ENCODE assay signal across 1 cellular context in the genomic region with DNA sequence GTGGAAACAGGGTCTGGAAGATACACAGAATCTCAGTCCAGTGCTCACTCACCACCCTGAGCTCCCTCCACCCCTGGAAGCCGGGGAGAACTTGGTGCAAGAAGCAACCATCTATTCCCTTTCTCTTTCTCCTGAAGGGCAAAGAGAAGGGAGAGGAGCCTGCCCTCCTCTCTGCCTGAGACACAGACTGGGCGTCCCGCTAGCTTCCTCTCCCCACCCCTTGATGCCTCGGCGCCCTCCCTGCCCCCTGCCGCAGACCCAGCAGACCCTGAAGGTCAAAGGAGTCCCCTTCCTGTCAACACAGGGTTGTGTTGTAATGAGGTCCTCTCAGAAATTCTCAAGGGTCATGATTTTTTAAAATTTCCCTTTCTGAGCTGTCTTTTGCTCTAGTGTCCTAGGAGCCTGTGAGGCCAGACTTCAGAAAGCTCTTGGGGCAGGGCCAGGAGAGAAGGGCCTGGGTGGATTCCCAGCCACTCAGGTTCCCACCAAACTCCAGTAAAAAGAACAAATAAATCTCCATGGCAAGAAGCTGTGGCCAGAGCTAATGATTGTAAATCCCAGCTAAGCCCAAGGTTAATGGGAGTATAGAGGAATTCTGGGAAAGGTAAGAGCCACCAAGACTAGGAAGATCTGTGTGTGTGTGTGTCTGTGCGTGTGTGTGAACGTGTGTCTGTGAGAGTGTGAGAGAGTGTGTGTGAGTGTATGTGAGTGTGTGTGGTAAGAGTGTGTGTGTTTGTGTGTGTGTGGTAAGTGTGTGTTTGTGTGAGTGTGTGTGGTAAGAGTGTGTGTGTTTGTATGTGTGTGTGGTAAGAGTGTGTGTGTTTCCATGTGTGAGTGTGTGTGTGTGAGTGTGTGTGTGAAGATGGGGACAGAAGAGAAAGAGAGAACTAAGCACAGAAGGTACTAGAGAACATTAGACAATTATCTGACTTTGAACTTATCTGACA.
TF ChIP-seq lines count a peak whose summit lies in the region.

No MANE protein-coding gene starts in this region.

TF ChIP-seq in HepG2, 621 proteins besides CTCF, POLR2A, EP300 and RAD21 (continued from another document and continues in another):
- TF ChIP-seq, protein P1, sequence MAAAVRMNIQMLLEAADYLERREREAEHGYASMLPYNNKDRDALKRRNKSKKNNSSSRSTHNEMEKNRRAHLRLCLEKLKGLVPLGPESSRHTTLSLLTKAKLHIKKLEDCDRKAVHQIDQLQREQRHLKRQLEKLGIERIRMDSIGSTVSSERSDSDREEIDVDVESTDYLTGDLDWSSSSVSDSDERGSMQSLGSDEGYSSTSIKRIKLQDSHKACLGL (CRISPR knock-in tag; IDR thresholded peaks at IDR 0.05), result 0 out of 2 replicates have a peak, but pooled peaks have one; percentile 0
- no peak for TF ChIP-seq ZNF138 (CRISPR knock-in tag; IDR thresholded peaks at IDR 0.05; ENCODE audit: low read depth)
- TF ChIP-seq, protein P2, sequence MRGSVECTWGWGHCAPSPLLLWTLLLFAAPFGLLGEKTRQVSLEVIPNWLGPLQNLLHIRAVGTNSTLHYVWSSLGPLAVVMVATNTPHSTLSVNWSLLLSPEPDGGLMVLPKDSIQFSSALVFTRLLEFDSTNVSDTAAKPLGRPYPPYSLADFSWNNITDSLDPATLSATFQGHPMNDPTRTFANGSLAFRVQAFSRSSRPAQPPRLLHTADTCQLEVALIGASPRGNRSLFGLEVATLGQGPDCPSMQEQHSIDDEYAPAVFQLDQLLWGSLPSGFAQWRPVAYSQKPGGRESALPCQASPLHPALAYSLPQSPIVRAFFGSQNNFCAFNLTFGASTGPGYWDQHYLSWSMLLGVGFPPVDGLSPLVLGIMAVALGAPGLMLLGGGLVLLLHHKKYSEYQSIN (CRISPR knock-in tag; IDR thresholded peaks at IDR 0.05; ENCODE audit: borderline replicate concordance), result no peak
- TF ChIP-seq NFYB (CRISPR knock-in tag; IDR thresholded peaks at IDR 0.05), result no peak
- TF ChIP-seq ZFP62 (CRISPR knock-in tag; IDR thresholded peaks at IDR 0.05), result no peak
- no peak for TF ChIP-seq ZNF878 (CRISPR knock-in tag; IDR thresholded peaks at IDR 0.05)
- TF ChIP-seq, protein P3, sequence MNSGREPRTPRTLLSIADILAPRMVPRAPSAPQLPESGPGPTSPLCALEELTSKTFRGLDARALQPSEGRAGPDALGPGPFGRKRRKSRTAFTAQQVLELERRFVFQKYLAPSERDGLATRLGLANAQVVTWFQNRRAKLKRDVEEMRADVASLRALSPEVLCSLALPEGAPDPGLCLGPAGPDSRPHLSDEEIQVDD (CRISPR knock-in tag; IDR thresholded peaks at IDR 0.05; ENCODE audit: borderline replicate concordance), result no peak
- TF ChIP-seq ZNF292 (CRISPR knock-in tag; IDR thresholded peaks at IDR 0.05; ENCODE audit: borderline replicate concordance, low read depth), result no peak
- TF ChIP-seq HNF4A (CRISPR knock-in tag; IDR thresholded peaks at IDR 0.05), result no peak
- TF ChIP-seq NFKBIZ (CRISPR knock-in tag; IDR thresholded peaks at IDR 0.05), result no peak
- no peak for TF ChIP-seq NR2C2 (CRISPR knock-in tag; IDR thresholded peaks at IDR 0.05; ENCODE audit: borderline replicate concordance)
- TF ChIP-seq ETV5 (CRISPR knock-in tag; IDR thresholded peaks at IDR 0.05; ENCODE audit: borderline replicate concordance), result no peak
- no peak for TF ChIP-seq ARID2 (CRISPR knock-in tag; IDR thresholded peaks at IDR 0.05; ENCODE audit: borderline replicate concordance)
- no peak for TF ChIP-seq ZNF160 (CRISPR knock-in tag; IDR thresholded peaks at IDR 0.05)
- TF ChIP-seq GATA4 (IDR thresholded peaks at IDR 0.05; ENCODE audit: borderline replicate concordance, low read depth), result no peak
- peak; percentile 40; the same call in 1 of the 2 replicates for TF ChIP-seq DMTF1 (CRISPR knock-in tag; IDR thresholded peaks at IDR 0.05)
- TF ChIP-seq ZFX (CRISPR knock-in tag; IDR thresholded peaks at IDR 0.05; ENCODE audit: low read depth), result no peak
- peak; percentile 100 for TF ChIP-seq IKZF1 (IDR thresholded peaks at IDR 0.05)
- TF ChIP-seq, protein P4, sequence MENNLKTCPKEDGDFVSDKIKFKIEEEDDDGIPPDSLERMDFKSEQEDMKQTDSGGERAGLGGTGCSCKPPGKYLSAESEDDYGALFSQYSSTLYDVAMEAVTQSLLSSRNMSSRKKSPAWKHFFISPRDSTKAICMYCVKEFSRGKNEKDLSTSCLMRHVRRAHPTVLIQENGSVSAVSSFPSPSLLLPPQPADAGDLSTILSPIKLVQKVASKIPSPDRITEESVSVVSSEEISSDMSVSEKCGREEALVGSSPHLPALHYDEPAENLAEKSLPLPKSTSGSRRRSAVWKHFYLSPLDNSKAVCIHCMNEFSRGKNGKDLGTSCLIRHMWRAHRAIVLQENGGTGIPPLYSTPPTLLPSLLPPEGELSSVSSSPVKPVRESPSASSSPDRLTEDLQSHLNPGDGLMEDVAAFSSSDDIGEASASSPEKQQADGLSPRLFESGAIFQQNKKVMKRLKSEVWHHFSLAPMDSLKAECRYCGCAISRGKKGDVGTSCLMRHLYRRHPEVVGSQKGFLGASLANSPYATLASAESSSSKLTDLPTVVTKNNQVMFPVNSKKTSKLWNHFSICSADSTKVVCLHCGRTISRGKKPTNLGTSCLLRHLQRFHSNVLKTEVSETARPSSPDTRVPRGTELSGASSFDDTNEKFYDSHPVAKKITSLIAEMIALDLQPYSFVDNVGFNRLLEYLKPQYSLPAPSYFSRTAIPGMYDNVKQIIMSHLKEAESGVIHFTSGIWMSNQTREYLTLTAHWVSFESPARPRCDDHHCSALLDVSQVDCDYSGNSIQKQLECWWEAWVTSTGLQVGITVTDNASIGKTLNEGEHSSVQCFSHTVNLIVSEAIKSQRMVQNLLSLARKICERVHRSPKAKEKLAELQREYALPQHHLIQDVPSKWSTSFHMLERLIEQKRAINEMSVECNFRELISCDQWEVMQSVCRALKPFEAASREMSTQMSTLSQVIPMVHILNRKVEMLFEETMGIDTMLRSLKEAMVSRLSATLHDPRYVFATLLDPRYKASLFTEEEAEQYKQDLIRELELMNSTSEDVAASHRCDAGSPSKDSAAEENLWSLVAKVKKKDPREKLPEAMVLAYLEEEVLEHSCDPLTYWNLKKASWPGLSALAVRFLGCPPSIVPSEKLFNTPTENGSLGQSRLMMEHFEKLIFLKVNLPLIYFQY (CRISPR knock-in tag; IDR thresholded peaks at IDR 0.05; ENCODE audit: borderline replicate concordance), result no peak
- TF ChIP-seq SNRNP70 (IDR thresholded peaks at IDR 0.05; ENCODE audit: low read depth, low read length), result no peak
- TF ChIP-seq ZFP36L2 (CRISPR knock-in tag; IDR thresholded peaks at IDR 0.05), result no peak
- no peak for TF ChIP-seq ZNF468 (CRISPR knock-in tag; IDR thresholded peaks at IDR 0.05)
- TF ChIP-seq POGK (CRISPR knock-in tag; conservative IDR thresholded peaks at IDR 0.05), result no peak
- no peak for TF ChIP-seq ZNF563 (CRISPR knock-in tag; IDR thresholded peaks at IDR 0.05)
- TF ChIP-seq MBNL3 (CRISPR knock-in tag; conservative IDR thresholded peaks at IDR 0.05), result no peak
- no peak for TF ChIP-seq TARDBP (CRISPR knock-in tag; IDR thresholded peaks at IDR 0.05)
- TF ChIP-seq ZNF567 (CRISPR knock-in tag; IDR thresholded peaks at IDR 0.05; ENCODE audit: borderline replicate concordance), result no peak
- TF ChIP-seq EHMT2 (IDR thresholded peaks at IDR 0.05; ENCODE audit: borderline replicate concordance, low read depth, low read length), result no peak
- TF ChIP-seq SETDB1 (CRISPR knock-in tag; IDR thresholded peaks at IDR 0.05; ENCODE audit: borderline replicate concordance), result no peak
- no peak for TF ChIP-seq GABPB1 (CRISPR knock-in tag; IDR thresholded peaks at IDR 0.05)
- TF ChIP-seq ZNF790 (CRISPR knock-in tag; IDR thresholded peaks at IDR 0.05; ENCODE audit: borderline replicate concordance), result no peak
- TF ChIP-seq, protein P5, sequence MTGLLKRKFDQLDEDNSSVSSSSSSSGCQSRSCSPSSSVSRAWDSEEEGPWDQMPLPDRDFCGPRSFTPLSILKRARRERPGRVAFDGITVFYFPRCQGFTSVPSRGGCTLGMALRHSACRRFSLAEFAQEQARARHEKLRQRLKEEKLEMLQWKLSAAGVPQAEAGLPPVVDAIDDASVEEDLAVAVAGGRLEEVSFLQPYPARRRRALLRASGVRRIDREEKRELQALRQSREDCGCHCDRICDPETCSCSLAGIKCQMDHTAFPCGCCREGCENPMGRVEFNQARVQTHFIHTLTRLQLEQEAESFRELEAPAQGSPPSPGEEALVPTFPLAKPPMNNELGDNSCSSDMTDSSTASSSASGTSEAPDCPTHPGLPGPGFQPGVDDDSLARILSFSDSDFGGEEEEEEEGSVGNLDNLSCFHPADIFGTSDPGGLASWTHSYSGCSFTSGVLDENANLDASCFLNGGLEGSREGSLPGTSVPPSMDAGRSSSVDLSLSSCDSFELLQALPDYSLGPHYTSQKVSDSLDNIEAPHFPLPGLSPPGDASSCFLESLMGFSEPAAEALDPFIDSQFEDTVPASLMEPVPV (CRISPR knock-in tag; IDR thresholded peaks at IDR 0.05), result no peak
- no peak for TF ChIP-seq TRIM24 (CRISPR knock-in tag; IDR thresholded peaks at IDR 0.05)
- no peak for TF ChIP-seq ZNF3 (CRISPR knock-in tag; IDR thresholded peaks at IDR 0.05)
- TF ChIP-seq HOXA7 (CRISPR knock-in tag; IDR thresholded peaks at IDR 0.05), result no peak
- no peak; the same call in 1 of the 2 replicates for TF ChIP-seq RXRB (CRISPR knock-in tag; IDR thresholded peaks at IDR 0.05; ENCODE audit: borderline replicate concordance)
- no peak for TF ChIP-seq ZNF296 (CRISPR knock-in tag; conservative IDR thresholded peaks at IDR 0.05)
- no peak for TF ChIP-seq ZNF570 (CRISPR knock-in tag; IDR thresholded peaks at IDR 0.05; ENCODE audit: borderline replicate concordance)
- no peak for TF ChIP-seq SKI (IDR thresholded peaks at IDR 0.05; ENCODE audit: partially characterized antibody)
- no peak for TF ChIP-seq MEIS2 (CRISPR knock-in tag; IDR thresholded peaks at IDR 0.05)
- no peak for TF ChIP-seq HDAC6 (IDR thresholded peaks at IDR 0.05; ENCODE audit: low read depth, low read length)
- TF ChIP-seq SYNCRIP (IDR thresholded peaks at IDR 0.05; ENCODE audit: insufficient read depth, low read depth, low read length), result no peak
- TF ChIP-seq ZNF354B (CRISPR knock-in tag; IDR thresholded peaks at IDR 0.05), result no peak
- TF ChIP-seq BCL6 (CRISPR knock-in tag; IDR thresholded peaks at IDR 0.05), result no peak
- TF ChIP-seq ASH2L (IDR thresholded peaks at IDR 0.05; ENCODE audit: insufficient read length, low read depth, low read length), result no peak
- TF ChIP-seq ZNF34 (CRISPR knock-in tag; IDR thresholded peaks at IDR 0.05; ENCODE audit: borderline replicate concordance), result no peak
- no peak for TF ChIP-seq SRY (CRISPR knock-in tag; IDR thresholded peaks at IDR 0.05)
- no peak for TF ChIP-seq U2AF1 (optimal IDR thresholded peaks at IDR 0.05; ENCODE audit: low read depth, low read length)
- TF ChIP-seq ZNF607 (CRISPR knock-in tag; IDR thresholded peaks at IDR 0.05; ENCODE audit: borderline replicate concordance), result no peak
- TF ChIP-seq, protein P6, sequence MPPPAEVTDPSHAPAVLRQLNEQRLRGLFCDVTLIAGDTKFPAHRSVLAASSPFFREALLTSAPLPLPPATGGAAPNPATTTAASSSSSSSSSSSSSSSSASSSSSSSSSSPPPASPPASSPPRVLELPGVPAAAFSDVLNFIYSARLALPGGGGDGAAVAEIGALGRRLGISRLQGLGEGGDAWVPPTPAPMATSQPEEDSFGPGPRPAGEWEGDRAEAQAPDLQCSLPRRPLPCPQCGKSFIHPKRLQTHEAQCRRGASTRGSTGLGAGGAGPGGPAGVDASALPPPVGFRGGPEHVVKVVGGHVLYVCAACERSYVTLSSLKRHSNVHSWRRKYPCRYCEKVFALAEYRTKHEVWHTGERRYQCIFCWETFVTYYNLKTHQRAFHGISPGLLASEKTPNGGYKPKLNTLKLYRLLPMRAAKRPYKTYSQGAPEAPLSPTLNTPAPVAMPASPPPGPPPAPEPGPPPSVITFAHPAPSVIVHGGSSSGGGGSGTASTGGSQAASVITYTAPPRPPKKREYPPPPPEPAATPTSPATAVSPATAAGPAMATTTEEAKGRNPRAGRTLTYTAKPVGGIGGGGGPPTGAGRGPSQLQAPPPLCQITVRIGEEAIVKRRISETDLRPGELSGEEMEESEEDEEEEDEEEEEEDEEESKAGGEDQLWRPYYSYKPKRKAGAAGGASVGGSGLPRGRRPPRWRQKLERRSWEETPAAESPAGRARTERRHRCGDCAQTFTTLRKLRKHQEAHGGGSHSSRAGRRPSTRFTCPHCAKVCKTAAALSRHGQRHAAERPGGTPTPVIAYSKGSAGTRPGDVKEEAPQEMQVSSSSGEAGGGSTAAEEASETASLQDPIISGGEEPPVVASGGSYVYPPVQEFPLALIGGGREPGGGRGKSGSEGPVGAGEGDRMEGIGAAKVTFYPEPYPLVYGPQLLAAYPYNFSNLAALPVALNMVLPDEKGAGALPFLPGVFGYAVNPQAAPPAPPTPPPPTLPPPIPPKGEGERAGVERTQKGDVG (CRISPR knock-in tag; IDR thresholded peaks at IDR 0.05; ENCODE audit: borderline replicate concordance), result no peak
- TF ChIP-seq KDM6A (CRISPR knock-in tag; IDR thresholded peaks at IDR 0.05; ENCODE audit: low read depth), result no peak
- no peak for TF ChIP-seq ZNF75D (CRISPR knock-in tag; IDR thresholded peaks at IDR 0.05; ENCODE audit: borderline replicate concordance)
- no peak for TF ChIP-seq THYN1 (CRISPR knock-in tag; IDR thresholded peaks at IDR 0.05; ENCODE audit: borderline replicate concordance, low read depth)
- no peak for TF ChIP-seq PHF21A (CRISPR knock-in tag; IDR thresholded peaks at IDR 0.05)
- no peak for TF ChIP-seq SRSF9 (IDR thresholded peaks at IDR 0.05; ENCODE audit: borderline replicate concordance, insufficient read depth, low read depth, low read length, poor library complexity, severe bottlenecking)
